In the genomic region with DNA sequence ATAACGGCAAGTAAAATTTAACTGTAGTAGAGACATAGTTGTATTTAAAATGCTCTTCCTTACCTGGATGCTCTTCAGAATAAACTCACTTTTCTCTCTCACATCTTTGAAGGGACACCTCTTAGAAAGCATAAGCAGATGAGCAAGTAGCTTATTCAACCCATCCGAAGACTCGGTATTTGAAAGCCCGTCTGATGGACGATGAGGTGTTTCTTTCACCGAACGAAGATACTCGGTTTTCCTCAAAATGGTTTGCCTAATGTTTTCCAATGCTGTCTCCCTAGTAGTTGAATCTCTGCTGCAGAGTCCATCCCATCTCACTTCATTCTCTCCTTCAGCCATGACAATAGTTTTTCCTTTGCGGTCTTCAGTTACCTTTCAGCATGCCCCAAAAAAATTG, we compare ENCODE assay signal across 8 cellular contexts. TPM values are rescaled to one million over a fixed set of nuclear protein-coding genes. Genes with fewer than 3 reads are reported as not detected.
DNase-seq lines count a peak whose midpoint lies in the region; ATAC-seq, FAIRE-seq and TF ChIP-seq lines count a peak whose summit lies in the region.

No MANE protein-coding gene starts in this region.

- H3K27ac ChIP-seq in HUES64 (ENCODE audit: low read depth, low read length) (no peak overlapping the region), astrocyte (ENCODE audit: low read depth, low read length) (peak overlapping the region; percentile 96), thoracic aorta (peak overlapping the region; percentile 89 to 98)

- WGBS in HUES64 = 1% methylated on average over 7 of the region's 9 CpGs

- H4K20me1 ChIP-seq in astrocyte (ENCODE audit: insufficient read depth, low read length) = peaks cover 29% of the 10 kb centered on the region

- DNase-seq in BE2C (no peak), astrocyte (ENCODE audit: low read depth) (peak; percentile 3), kidney tubule cell (ENCODE audit: low spot score) (peak; percentile 23), thoracic aorta (ENCODE audit: low spot score) (no peak), HuH-7 (ENCODE audit: low spot score) (no peak), HEK293T (ENCODE audit: extremely low spot score) (no peak)
- DNase-seq in stimulated activated CD4-positive, alpha-beta T cell treated with anti-CD3 and anti-CD28 coated beads, Interleukin-4, amount 100 ng/mL, for 1 hour = no peak

- H3K4me1 Mint-ChIP-seq in astrocyte (ENCODE audit: low read depth, unreplicated experiment) = peaks cover 10% of the 10 kb centered on the region

- peak overlapping the region; percentile 48 for H2AFZ ChIP-seq in astrocyte (ENCODE audit: low read depth, low read length)

- H3K4me3 ChIP-seq in BE2C (ENCODE audit: low read depth, low read length) (peak overlapping the region; percentile 94), HUES64 (ENCODE audit: low read length) (peak overlapping the region; percentile 84), astrocyte (ENCODE audit: insufficient read depth, low read depth, low read length) (peak overlapping the region; percentile 84), thoracic aorta (peak overlapping the region; percentile 90)

- no peak for FAIRE-seq in astrocyte (lab: Jason Lieb, UNC)

- no peak for ATAC-seq in thoracic aorta (ENCODE audit: insufficient number of reproducible peaks, low FRiP score, low read depth)

- H3K27me3 Mint-ChIP-seq in astrocyte (ENCODE audit: low read depth, unreplicated experiment) = no peaks in the 10 kb centered on the region

- H3K27me3 ChIP-seq in BE2C (no peaks in the 10 kb centered on the region), HUES64 (ENCODE audit: insufficient read depth, low read length) (no peaks in the 10 kb centered on the region), astrocyte (ENCODE audit: insufficient read depth, low read length) (no peaks in the 10 kb centered on the region), thoracic aorta (replicated peaks; ENCODE audit: insufficient read depth) (no peaks in the 10 kb centered on the region)

- CTCF ChIA-PET in HEK293T (lab: Yijun Ruan, JAX) = interaction anchor here (0.7 to 1.2 kb wide), 3 partner anchors 9 to 840 kb away, joined by 3 to 11 read pairs (median 3); no protein-coding TSS in a partner anchor

- H3K9me3 Mint-ChIP-seq in astrocyte (ENCODE audit: unreplicated experiment) = no peaks in the 10 kb centered on the region

- H3K36me3 Mint-ChIP-seq in astrocyte (ENCODE audit: low read depth, unreplicated experiment) = peaks cover 3% of the 10 kb centered on the region

- peaks cover 64% of the 10 kb centered on the region for H3K79me2 ChIP-seq in astrocyte (ENCODE audit: insufficient read depth, low read length)

- no peak overlapping the region; the same call in 1 of the 2 replicates for H3K9ac ChIP-seq in HUES64 (ENCODE audit: low read depth, low read length)
- peak overlapping the region; percentile 94 for H3K9ac ChIP-seq in astrocyte (ENCODE audit: low read length)

- H3K9me3 ChIP-seq in BE2C (no peaks in the 10 kb centered on the region), HUES64 (ENCODE audit: insufficient read depth, low read depth, low read length) (no peaks in the 10 kb centered on the region), astrocyte (ENCODE audit: insufficient read depth, low read depth, low read length) (no peaks in the 10 kb centered on the region), thoracic aorta (no peaks in the 10 kb centered on the region)

- H3K27ac Mint-ChIP-seq in astrocyte (ENCODE audit: unreplicated experiment) = peak overlapping the region; percentile 14

- H3K4me2 ChIP-seq in astrocyte (ENCODE audit: low read length) = peak overlapping the region; percentile 83

- POLR2A ChIA-PET in HEK293T (lab: Yijun Ruan, JAX) = interaction anchor here (0.6 to 2.4 kb wide), 14 partner anchors 11 to 536 kb away, joined by 3 to 11 read pairs (median 5); a partner anchor contains a TSS

- peak overlapping the region; percentile 90 for H3K4me3 Mint-ChIP-seq in astrocyte (ENCODE audit: unreplicated experiment)

- H3K4me1 ChIP-seq in BE2C (peaks cover 4% of the 10 kb centered on the region; the same call in 1 of the 2 replicates), HUES64 (ENCODE audit: insufficient read depth, low read length) (peaks cover 30% of the 10 kb centered on the region), astrocyte (ENCODE audit: insufficient read depth, low read length) (peaks cover 2% of the 10 kb centered on the region), thoracic aorta (ENCODE audit: control insufficient read depth in 1 of 2, low read depth in 2 of 2) (peaks cover 15 to 42% of the 10 kb centered on the region in 2 donors)

- TF ChIP-seq CTCF in BE2C (IDR thresholded peaks at IDR 0.05; ENCODE audit: low read depth, low read length) (no peak), astrocyte (IDR thresholded peaks at IDR 0.05; ENCODE audit: insufficient read depth, low read depth, low read length) (no peak), thoracic aorta (IDR thresholded peaks at IDR 0.05) (no peak)

- no peaks in the 10 kb centered on the region for H3K36me3 ChIP-seq in BE2C
- no peaks in the 10 kb centered on the region for H3K36me3 ChIP-seq in HUES64 (ENCODE audit: insufficient read depth, low read length)
- no peaks in the 10 kb centered on the region for H3K36me3 ChIP-seq in astrocyte (ENCODE audit: insufficient read depth, low read length)
- H3K36me3 ChIP-seq in thoracic aorta = no peaks in the 10 kb centered on the region

TF ChIP-seq in HEK293T, 16 proteins besides CTCF, POLR2A, EP300 and RAD21:
- TF ChIP-seq FOXA1 (IDR thresholded peaks at IDR 0.05) (no peak), LEF1 (IDR thresholded peaks at IDR 0.05; ENCODE audit: borderline replicate concordance) (no peak), ELF4 (IDR thresholded peaks at IDR 0.05) (no peak), TARDBP (IDR thresholded peaks at IDR 0.05) (no peak), FOXK2 (IDR thresholded peaks at IDR 0.05) (no peak), BHLHE40 (IDR thresholded peaks at IDR 0.05; ENCODE audit: borderline replicate concordance) (no peak)

RNA-seq across cellular contexts. Expression of a gene that starts 0.9 kb away (rescaled TPM):
- polyA plus RNA-seq in BE2C (2012; ENCODE audit: insufficient read depth, insufficient read length, low read depth) = 2.9 TPM
- polyA plus RNA-seq in HUES64 (2013, experiment 1 of 2) = 17.8 TPM
- 16.5 TPM for polyA plus RNA-seq in HUES64 (2013, experiment 2 of 2)
- 24.0 and 27.3 TPM in 2 replicates for total RNA-seq in astrocyte
- 10 to 100 TPM; 26.2 to 63.1 TPM for total RNA-seq in thoracic aorta

RNA-seq across cellular contexts. Expression of a gene that starts 1.6 kb away (rescaled TPM):
- 6.7 TPM for polyA plus RNA-seq in BE2C (2012; ENCODE audit: insufficient read depth, insufficient read length, low read depth)
- polyA plus RNA-seq in HUES64 (2013, experiment 1 of 2) = 15.0 TPM
- 21.8 TPM for polyA plus RNA-seq in HUES64 (2013, experiment 2 of 2)
- total RNA-seq in astrocyte (17.5 and 18.6 TPM in 2 replicates), thoracic aorta (10 to 100 TPM in 1 of 2 donors, 1 to 10 TPM in 1; 9.8 to 29.5 TPM)

Comparison
In these comparisons a context has a peak if more than half of its experiments do, and no peak if none do; other contexts are left out.
1. DNase-seq: peak in astrocyte (single experiment) and kidney tubule cell (single experiment); none in BE2C (single experiment), thoracic aorta (single experiment), stimulated activated CD4-positive, alpha-beta T cell treated with anti-CD3 and anti-CD28 coated beads, Interleukin-4, amount 100 ng/mL, for 1 hour (single experiment), HuH-7 (single experiment) and HEK293T (single experiment).
2. Peak in every context shown above with its lines, with median percentiles within 50 percentile points of each other: H3K4me3 ChIP-seq.